8 cellular contexts compared by ENCODE assay signal in genomic region chr16:57244463-57244766, GRCh38. TPM values are rescaled to one million over a fixed set of nuclear protein-coding genes. Genes with fewer than 3 reads are reported as not detected.
DNase-seq lines count a peak whose midpoint lies in the region; ATAC-seq and TF ChIP-seq lines count a peak whose summit lies in the region.

No MANE protein-coding gene starts in this region.

- 8 to 9% methylated on average over 9 of the region's 9 CpGs for WGBS in esophagus, 2 donors
- 7% methylated on average over 9 of the region's 9 CpGs for WGBS in prostate gland

- no peaks in the 10 kb centered on the region for H3K27me3 ChIP-seq in cardiac muscle cell
- H3K27me3 ChIP-seq in NT2/D1 (ENCODE audit: insufficient read depth, insufficient read length), result no peaks in the 10 kb centered on the region
- no peaks in the 10 kb centered on the region for H3K27me3 ChIP-seq in esophagus (ENCODE audit: control insufficient read depth in 1 of 2, insufficient read depth in 2 of 2, low read length in 2 of 2)
- no peaks in the 10 kb centered on the region for H3K27me3 ChIP-seq in prostate gland (replicated peaks; ENCODE audit: insufficient read depth)

- intact Hi-C loops in Right ventricle myocardium inferior (cut with DNase I) (loop anchor here (2.0 kb wide), 1 partner anchor 54 kb away; no protein-coding TSS in a partner anchor), prostate gland (cut with DNase I) (no loop called here)

- TF ChIP-seq CTCF in cardiac muscle cell (IDR thresholded peaks at IDR 0.05; ENCODE audit: low read depth, low read length) (no peak), prostate gland (IDR thresholded peaks at IDR 0.05) (no peak)

- H3K4me1 ChIP-seq in cardiac muscle cell (ENCODE audit: low read depth), result peaks cover 9% of the 10 kb centered on the region
- no peaks in the 10 kb centered on the region for H3K4me1 ChIP-seq in NT2/D1 (ENCODE audit: insufficient read depth, insufficient read length)
- no peaks in the 10 kb centered on the region for H3K4me1 ChIP-seq in esophagus (ENCODE audit: control insufficient read depth in 2 of 2, insufficient read depth in 2 of 2, low read length in 1 of 2)
- H3K4me1 ChIP-seq in prostate gland (replicated peaks), result no peaks in the 10 kb centered on the region

- H3K27ac ChIP-seq in cardiac muscle cell, result no peak overlapping the region
- peak overlapping the region; percentile 86 to 93 for H3K27ac ChIP-seq in esophagus (ENCODE audit: low read depth in 2 of 2, low read length in 1 of 2)
- peak overlapping the region; percentile 82 to 90 for H3K27ac ChIP-seq in prostate gland

- H3K36me3 ChIP-seq in cardiac muscle cell (peaks cover 24% of the 10 kb centered on the region), NT2/D1 (ENCODE audit: insufficient read depth, insufficient read length, low read length) (peaks cover 30% of the 10 kb centered on the region), esophagus (ENCODE audit: control insufficient read depth in 2 of 2, insufficient read depth in 2 of 2, low read length in 1 of 2) (peaks cover 0 to 4% of the 10 kb centered on the region in 2 donors), prostate gland (peaks cover 0 to under 1% of the 10 kb centered on the region in 2 donors)

- TF ChIP-seq POLR2A in prostate gland (IDR thresholded peaks at IDR 0.05), result no peak

- H3K9me3 ChIP-seq in cardiac muscle cell (ENCODE audit: low read depth), result no peaks in the 10 kb centered on the region
- no peaks in the 10 kb centered on the region for H3K9me3 ChIP-seq in NT2/D1 (ENCODE audit: insufficient read depth, low read length)
- no peaks in the 10 kb centered on the region for H3K9me3 ChIP-seq in esophagus (ENCODE audit: control insufficient read depth in 2 of 2, insufficient read depth in 1 of 2, low read depth in 1 of 2, low read length in 1 of 2)
- H3K9me3 ChIP-seq in prostate gland, result no peaks in the 10 kb centered on the region

- H3K4me3 ChIP-seq in cardiac muscle cell (peak overlapping the region; percentile 47), NT2/D1 (ENCODE audit: insufficient read length, low read depth) (peak overlapping the region; percentile 25), esophagus (ENCODE audit: low read depth in 1 of 2, low read length in 2 of 2) (peak overlapping the region; percentile 62 to 70), prostate gland (peak overlapping the region; percentile 73)

- DNase-seq in cardiac muscle cell (ENCODE audit: low read depth in 1 of 2, low spot score in 1 of 2), result no peak
- DNase-seq in Right ventricle myocardium inferior (ENCODE audit: missing footprints), result no peak
- DNase-seq in NT2/D1 (ENCODE audit: low read depth, low spot score), result no peak
- DNase-seq in prostate gland (ENCODE audit: low spot score), result no peak
- DNase-seq in OCI-M2 (lab: John Stamatoyannopoulos, UW; ENCODE audit: unreplicated experiment), result no peak
- no peak for DNase-seq in NCI-H774 (lab: John Stamatoyannopoulos, UW)
- no peak for DNase-seq in T1000 (lab: John Stamatoyannopoulos, UW)

- peak overlapping the region; percentile 34 for H3K9ac ChIP-seq in NT2/D1 (ENCODE audit: insufficient read length, low read depth)

- ATAC-seq in Right ventricle myocardium inferior, result no peak

RNA-seq across cellular contexts. Expression of gene ARL2BP, which starts 0.6 kb away (rescaled TPM):
- 72.7 and 107 TPM in 2 replicates for total RNA-seq in cardiac muscle cell
- polyA plus RNA-seq in cardiac muscle cell, result 128 and 144 TPM in 2 replicates
- 64.1 TPM for total RNA-seq in Right ventricle myocardium inferior
- polyA plus RNA-seq in esophagus, result 10 to 100 TPM; 20.8 to 30.1 TPM
- 10 to 100 TPM; 62.3 to 81.4 TPM for total RNA-seq in prostate gland

RNA-seq across cellular contexts. Expression of gene PLLP, which starts 40.1 kb away (rescaled TPM):
- total RNA-seq in cardiac muscle cell (11.4 and 14.2 TPM in 2 replicates), Right ventricle myocardium inferior (3.4 TPM), prostate gland (10 to 100 TPM; 28.6 to 52.5 TPM)
- polyA plus RNA-seq in cardiac muscle cell (5.1 and 6.4 TPM in 2 replicates), esophagus (10 to 100 TPM; 18.1 to 28.0 TPM)

RNA-seq across cellular contexts. Expression of gene RSPRY1, which starts 58.3 kb away (rescaled TPM):
- 24.4 and 30.3 TPM in 2 replicates for total RNA-seq in cardiac muscle cell
- 33.2 and 44.7 TPM in 2 replicates for polyA plus RNA-seq in cardiac muscle cell
- total RNA-seq in Right ventricle myocardium inferior, result 13.8 TPM
- 1 to 10 TPM; 7.5 to 9.8 TPM for polyA plus RNA-seq in esophagus
- total RNA-seq in prostate gland, result 10 to 100 TPM; 35.8 to 45.3 TPM

RNA-seq across cellular contexts. Expression of gene PSME3IP1, which starts 58.6 kb away (rescaled TPM):
- 70.4 and 73.6 TPM in 2 replicates for total RNA-seq in cardiac muscle cell
- polyA plus RNA-seq in cardiac muscle cell, result 86.8 and 108 TPM in 2 replicates
- total RNA-seq in Right ventricle myocardium inferior, result 54.2 TPM
- 10 to 100 TPM; 50.4 to 50.6 TPM for polyA plus RNA-seq in esophagus
- total RNA-seq in prostate gland, result 10 to 100 TPM; 64.1 to 95.8 TPM
